Comparison of ENCODE assay signal across 16 cellular contexts in genomic region chr2:138274421-138275291, GRCh38.
DNase-seq lines count a peak whose midpoint lies in the region; ATAC-seq, FAIRE-seq and TF ChIP-seq lines count a peak whose summit lies in the region.
"Had no signal": no experiment of that assay in that cellular context is flagged by ENCODE, and none has a peak within 500 bp of the region (broad histone marks: within the 10 kb centered on the region; RNA-seq: fewer than 3 reads in every experiment).

No MANE protein-coding gene starts in this region.

- H3K27ac ChIP-seq in HUES64 (ENCODE audit: low read depth, low read length) (peak overlapping the region; percentile 94; the same call in 1 of the 2 replicates), keratinocyte (ENCODE audit: control insufficient read depth, insufficient read depth, low read length) (peak overlapping the region; percentile 26)
- H3K27ac ChIP-seq: SJCRH30, skin epidermis had no signal

- H4K20me1 ChIP-seq in keratinocyte (ENCODE audit: control insufficient read depth, extremely low read depth, insufficient read depth, low read length), result no peaks in the 10 kb centered on the region

- no peak overlapping the region for H3K9ac ChIP-seq in HUES64 (ENCODE audit: low read depth, low read length)
- H3K9ac ChIP-seq in keratinocyte (ENCODE audit: control insufficient read depth, extremely low read depth, insufficient read depth, low read length), result no peak overlapping the region

- H2AFZ ChIP-seq in keratinocyte (ENCODE audit: control insufficient read depth, low read length), result no peak overlapping the region

- H3K36me3 ChIP-seq in HUES64 (ENCODE audit: insufficient read depth, low read length), result no peaks in the 10 kb centered on the region
- no peaks in the 10 kb centered on the region for H3K36me3 ChIP-seq in keratinocyte (ENCODE audit: control insufficient read depth in 2 of 2, extremely low read depth in 1 of 2, insufficient read depth in 2 of 2, low read length in 2 of 2)
- H3K36me3 ChIP-seq: SJCRH30 had no signal

- FAIRE-seq in keratinocyte (lab: Jason Lieb, UNC), result peak; percentile 79
- FAIRE-seq: GM12891 had no signal

- H3K4me3 ChIP-seq in HUES64 (ENCODE audit: low read length) (no peak overlapping the region), keratinocyte (ENCODE audit: control insufficient read depth in 2 of 3, extremely low read depth in 1 of 3, insufficient read depth in 2 of 3, low read depth in 1 of 3, low read length in 3 of 3) (no peak overlapping the region)
- H3K4me3 ChIP-seq: SJCRH30, skin epidermis had no signal

- peaks cover 47% of the 10 kb centered on the region for H3K4me1 ChIP-seq in HUES64 (ENCODE audit: insufficient read depth, low read length)
- H3K4me1 ChIP-seq in keratinocyte (ENCODE audit: control insufficient read depth, extremely low read depth, insufficient read depth, low read length), result peaks cover 23% of the 10 kb centered on the region
- H3K4me1 ChIP-seq: SJCRH30 had no signal

- H3K9me1 ChIP-seq in keratinocyte (ENCODE audit: control insufficient read depth, extremely low read depth, insufficient read depth, low read length), result no peaks in the 10 kb centered on the region

- ATAC-seq in activated naive CD4-positive, alpha-beta T cell treated with anti-CD3 and anti-CD28 coated beads, Interleukin-2, amount 50 U/mL, for 72 hours, result no peak
- ATAC-seq in HG02571 (IDR thresholded peaks at IDR 0.05; ENCODE audit: unreplicated experiment) (no peak), GM21390 (IDR thresholded peaks at IDR 0.05; ENCODE audit: unreplicated experiment) (no peak)
- ATAC-seq: esophagus mucosa; naive thymus-derived CD4-positive, alpha-beta T cell had no signal

- dilution Hi-C loops in keratinocyte (cut with MboI; ENCODE audit: extremely low pct_ligation_motif_present, low sequenced_read_pairs), result no loop called here

- H3K27me3 ChIP-seq in HUES64 (ENCODE audit: insufficient read depth, low read length), result no peaks in the 10 kb centered on the region
- no peaks in the 10 kb centered on the region for H3K27me3 ChIP-seq in keratinocyte (ENCODE audit: control insufficient read depth, extremely low read depth, insufficient read depth, low read length)
- H3K27me3 ChIP-seq: SJCRH30 had no signal

- no peak for TF ChIP-seq CTCF in keratinocyte (optimal IDR thresholded peaks at IDR 0.05 in 1 of 3, IDR thresholded peaks at IDR 0.05 in 1 of 3, conservative IDR thresholded peaks at IDR 0.05 in 1 of 3; ENCODE audit: extremely low read depth in 1 of 3, insufficient read depth in 2 of 3, low read length in 3 of 3)

- H3K9me3 ChIP-seq in HUES64 (ENCODE audit: insufficient read depth, low read depth, low read length), result no peaks in the 10 kb centered on the region
- peaks cover 6% of the 10 kb centered on the region for H3K9me3 ChIP-seq in keratinocyte (ENCODE audit: control insufficient read depth, low read depth, low read length)
- H3K9me3 ChIP-seq: SJCRH30 had no signal

- peak; percentile 90 for DNase-seq in A172 (ENCODE audit: low spot score)
- DNase-seq in amniotic epithelial cell (ENCODE audit: low read depth), result peak; percentile 67
- DNase-seq in keratinocyte (ENCODE audit: low read depth, low spot score), result peak; percentile 78
- DNase-seq in activated naive CD4-positive, alpha-beta T cell treated with anti-CD3 and anti-CD28 coated beads, Interleukin-2, amount 50 U/mL, for 72 hours (ENCODE audit: low spot score in 2 of 2), result no peak
- DNase-seq in effector CD8-positive, alpha-beta T cell (lab: John Stamatoyannopoulos, UW), result no peak
- DNase-seq: activated T-cell treated with anti-CD3 and anti-CD28 coated beads, Interleukin-2, amount 50 U/mL, for 24 hours; immature natural killer cell; naive thymus-derived CD4-positive, alpha-beta T cell; NCI-H1092 treated with DMSO at 0.1 percent for 48 hours; SJCRH30 had no signal

- no peak overlapping the region for H3K27ac Mint-ChIP-seq in activated naive CD4-positive, alpha-beta T cell treated with anti-CD3 and anti-CD28 coated beads, Interleukin-2, amount 50 U/mL, for 72 hours
- H3K27ac Mint-ChIP-seq: activated T-cell treated with anti-CD3 and anti-CD28 coated beads, Interleukin-2, amount 50 U/mL, for 24 hours; immature natural killer cell; naive thymus-derived CD4-positive, alpha-beta T cell had no signal

- no peaks in the 10 kb centered on the region for H3K36me3 Mint-ChIP-seq in activated naive CD4-positive, alpha-beta T cell treated with anti-CD3 and anti-CD28 coated beads, Interleukin-2, amount 50 U/mL, for 72 hours
- H3K36me3 Mint-ChIP-seq: immature natural killer cell; naive thymus-derived CD4-positive, alpha-beta T cell had no signal

- peak overlapping the region; percentile 32 for H3K4me2 ChIP-seq in keratinocyte (ENCODE audit: control insufficient read depth, extremely low read depth, insufficient read depth, low read depth, low read length)

- H3K9me3 Mint-ChIP-seq in activated naive CD4-positive, alpha-beta T cell treated with anti-CD3 and anti-CD28 coated beads, Interleukin-2, amount 50 U/mL, for 72 hours, result no peaks in the 10 kb centered on the region

- no peaks in the 10 kb centered on the region for H3K79me2 ChIP-seq in keratinocyte (ENCODE audit: control insufficient read depth, insufficient read depth, low read length)

- 94% methylated on average over 3 of the region's 3 CpGs for WGBS in HUES64

Comparison
In these comparisons a context has a peak if more than half of its experiments do, and no peak if none do; other contexts are left out.
1. DNase-seq: peak in A172 (single experiment), amniotic epithelial cell (single experiment) and keratinocyte (single experiment); none in activated naive CD4-positive, alpha-beta T cell treated with anti-CD3 and anti-CD28 coated beads, Interleukin-2, amount 50 U/mL, for 72 hours (0 of 2) and effector CD8-positive, alpha-beta T cell (single experiment).